ENCODE assay signal across 15 cellular contexts in genomic region chr10:43863270-43863669, GRCh38.
DNase-seq lines count a peak whose midpoint lies in the region; ATAC-seq and TF ChIP-seq lines count a peak whose summit lies in the region.
"Had no signal": no experiment of that assay in that cellular context is flagged by ENCODE, and none has a peak within 500 bp of the region (broad histone marks: within the 10 kb centered on the region; RNA-seq: fewer than 3 reads in every experiment).

No MANE protein-coding gene starts in this region.

- H3K79me2 ChIP-seq in fibroblast of lung (ENCODE audit: control insufficient read depth, insufficient read depth, low read length) (no peaks in the 10 kb centered on the region), osteoblast (ENCODE audit: insufficient read depth, low read length) (no peaks in the 10 kb centered on the region)

- TF ChIP-seq POLR2A in tibial nerve (IDR thresholded peaks at IDR 0.05), result no peak

- no peak overlapping the region for H3K27ac Mint-ChIP-seq in activated CD8-positive, alpha-beta memory T cell treated with anti-CD3 and anti-CD28 coated beads, Interleukin-2, amount 10 ng/mL, durations not matched to agents 7 days and 5 days
- H3K27ac Mint-ChIP-seq: activated CD4-positive, alpha-beta T cell treated with anti-CD3 and anti-CD28 coated beads, Interleukin-2, amount 10 ng/mL, durations not matched to agents 24 days and 14 days; progenitor cell of endocrine pancreas had no signal

- H3K4me3 Mint-ChIP-seq in activated CD8-positive, alpha-beta memory T cell treated with anti-CD3 and anti-CD28 coated beads, Interleukin-2, amount 10 ng/mL, durations not matched to agents 7 days and 5 days, result no peak overlapping the region
- H3K4me3 Mint-ChIP-seq: activated CD4-positive, alpha-beta T cell treated with anti-CD3 and anti-CD28 coated beads, Interleukin-2, amount 10 ng/mL, durations not matched to agents 24 days and 14 days had no signal

- no peaks in the 10 kb centered on the region for H3K4me1 Mint-ChIP-seq in activated CD8-positive, alpha-beta memory T cell treated with anti-CD3 and anti-CD28 coated beads, Interleukin-2, amount 10 ng/mL, durations not matched to agents 7 days and 5 days
- H3K4me1 Mint-ChIP-seq: activated CD4-positive, alpha-beta T cell treated with anti-CD3 and anti-CD28 coated beads, Interleukin-2, amount 10 ng/mL, durations not matched to agents 24 days and 14 days had no signal

- TF ChIP-seq EP300 in tibial nerve (IDR thresholded peaks at IDR 0.05), result no peak

- H3K4me3 ChIP-seq in fibroblast of lung (replicated peaks in 1 of 4; ENCODE audit: control extremely low read depth in 1 of 4, insufficient read depth in 1 of 4, low read depth in 3 of 4, low read length in 4 of 4) (no peak overlapping the region), osteoblast (ENCODE audit: insufficient read depth, low read length) (no peak overlapping the region), tibial nerve (no peak overlapping the region)
- H3K4me3 ChIP-seq: adrenal gland, mucosa of descending colon had no signal

- H3K27ac ChIP-seq in fibroblast of lung (ENCODE audit: insufficient read depth, low read length) (peak overlapping the region; percentile 77), osteoblast (ENCODE audit: low read depth, low read length) (peak overlapping the region; percentile 93), tibial nerve (peak overlapping the region in 3 of 4 donors; percentile 53 to 61 (median 58))

- peaks cover 10% of the 10 kb centered on the region for H3K27me3 Mint-ChIP-seq in activated CD8-positive, alpha-beta memory T cell treated with anti-CD3 and anti-CD28 coated beads, Interleukin-2, amount 10 ng/mL, durations not matched to agents 7 days and 5 days

- peaks cover 38% of the 10 kb centered on the region for H3K4me1 ChIP-seq in fibroblast of lung (ENCODE audit: control insufficient read depth, extremely low read depth, insufficient read depth, low read length)
- H3K4me1 ChIP-seq in osteoblast (ENCODE audit: insufficient read depth, low read length), result peaks cover 40% of the 10 kb centered on the region
- H3K4me1 ChIP-seq in tibial nerve, result peaks cover 0 to 8% (median 3%) of the 10 kb centered on the region in 4 donors
- H3K4me1 ChIP-seq: adrenal gland had no signal

- H3K36me3 ChIP-seq in fibroblast of lung (ENCODE audit: control insufficient read depth, insufficient read depth, low read length) (no peaks in the 10 kb centered on the region), osteoblast (ENCODE audit: insufficient read depth, low read length) (no peaks in the 10 kb centered on the region), tibial nerve (no peaks in the 10 kb centered on the region)
- H3K36me3 ChIP-seq: adrenal gland had no signal

- no peak overlapping the region for H2AFZ ChIP-seq in fibroblast of lung (ENCODE audit: low read length)
- no peak overlapping the region for H2AFZ ChIP-seq in osteoblast (ENCODE audit: low read length)

- H3K27me3 ChIP-seq in fibroblast of lung (ENCODE audit: control insufficient read depth, insufficient read depth, low read length) (no peaks in the 10 kb centered on the region), osteoblast (ENCODE audit: insufficient read depth, low read length) (no peaks in the 10 kb centered on the region), tibial nerve (no peaks in the 10 kb centered on the region)
- H3K27me3 ChIP-seq: adrenal gland had no signal

- TF ChIP-seq CTCF in fibroblast of lung (conservative IDR thresholded peaks at IDR 0.05 in 1 of 2, IDR thresholded peaks at IDR 0.05 in 1 of 2; ENCODE audit: low read depth in 1 of 2, low read length in 2 of 2), result no peak
- no peak for TF ChIP-seq CTCF in osteoblast (IDR thresholded peaks at IDR 0.05; ENCODE audit: extremely low read depth, low read depth, low read length)
- TF ChIP-seq CTCF in tibial nerve (IDR thresholded peaks at IDR 0.05), result no peak

- 92 to 94% methylated on average over 9 of the region's 9 CpGs for whole genome bisulfite sequencing in tibial nerve, 2 donors

- H3K9me3 ChIP-seq in fibroblast of lung (ENCODE audit: control insufficient read depth, insufficient read depth, low read depth, low read length), result no peaks in the 10 kb centered on the region
- no peaks in the 10 kb centered on the region for H3K9me3 ChIP-seq in osteoblast (ENCODE audit: low read depth, low read length)
- H3K9me3 ChIP-seq in tibial nerve, result no peaks in the 10 kb centered on the region
- H3K9me3 ChIP-seq: adrenal gland, mucosa of descending colon had no signal

- H3K4me2 ChIP-seq in fibroblast of lung (ENCODE audit: extremely low read depth, insufficient read depth, low read length), result no peak overlapping the region
- no peak overlapping the region for H3K4me2 ChIP-seq in osteoblast (ENCODE audit: insufficient read depth, low read length)

- H4K20me1 ChIP-seq in fibroblast of lung (ENCODE audit: control insufficient read depth, extremely low read depth, insufficient read depth, low read length) (no peaks in the 10 kb centered on the region), osteoblast (ENCODE audit: insufficient read depth, low read length) (no peaks in the 10 kb centered on the region)

- H3K9me3 Mint-ChIP-seq in activated CD8-positive, alpha-beta memory T cell treated with anti-CD3 and anti-CD28 coated beads, Interleukin-2, amount 10 ng/mL, durations not matched to agents 7 days and 5 days (ENCODE audit: low read depth), result no peaks in the 10 kb centered on the region
- H3K9me3 Mint-ChIP-seq: activated CD4-positive, alpha-beta T cell treated with anti-CD3 and anti-CD28 coated beads, Interleukin-2, amount 10 ng/mL, durations not matched to agents 24 days and 14 days had no signal

- CTCF ChIA-PET in activated CD8-positive, alpha-beta memory T cell treated with anti-CD3 and anti-CD28 coated beads, Interleukin-2, amount 10 ng/mL, durations not matched to agents 7 days and 5 days (lab: Charles Lee), result no interaction called here

- peak; percentile 40 for DNase-seq in activated CD8-positive, alpha-beta memory T cell treated with anti-CD3 and anti-CD28 coated beads for 24 hours
- DNase-seq in activated CD8-positive, alpha-beta memory T cell treated with anti-CD3 and anti-CD28 coated beads, Interleukin-2, amount 10 ng/mL, durations not matched to agents 7 days and 5 days, result no peak
- DNase-seq in fibroblast of lung (ENCODE audit: low read depth in 2 of 2) (no peak), osteoblast (ENCODE audit: insufficient read length, low spot score, missing footprints) (no peak), tibial nerve (ENCODE audit: low spot score in 2 of 2) (no peak), DMS153 treated with DMSO at 0.1 percent for 48 hours (lab: John Stamatoyannopoulos, UW; ENCODE audit: unreplicated experiment) (no peak)
- DNase-seq: activated CD4-positive, alpha-beta T cell treated with anti-CD3 and anti-CD28 coated beads, Interleukin-2, amount 10 ng/mL, durations not matched to agents 24 days and 14 days; DMS79 treated with DMSO at 0.1 percent for 48 hours; NCI-H1417 treated with DMSO at 0.1 percent for 48 hours; NCI-H2227 treated with DMSO at 0.1 percent for 48 hours had no signal

- no peaks in the 10 kb centered on the region for H3K36me3 Mint-ChIP-seq in activated CD8-positive, alpha-beta memory T cell treated with anti-CD3 and anti-CD28 coated beads, Interleukin-2, amount 10 ng/mL, durations not matched to agents 7 days and 5 days

- no peak for ATAC-seq in activated CD8-positive, alpha-beta memory T cell treated with anti-CD3 and anti-CD28 coated beads, Interleukin-2, amount 10 ng/mL, durations not matched to agents 7 days and 5 days
- ATAC-seq in HG03520 (IDR thresholded peaks at IDR 0.05; ENCODE audit: unreplicated experiment) (no peak), HG03565 (IDR thresholded peaks at IDR 0.05; ENCODE audit: unreplicated experiment) (no peak)

- H3K9ac ChIP-seq in fibroblast of lung (ENCODE audit: insufficient read depth, low read length), result no peak overlapping the region
